20 cellular contexts compared by ENCODE assay signal in genomic region chr15:66876731-66877545, GRCh38.
DNase-seq lines count a peak whose midpoint lies in the region; ATAC-seq, FAIRE-seq and TF ChIP-seq lines count a peak whose summit lies in the region.
"Had no signal": no experiment of that assay in that cellular context is flagged by ENCODE, and none has a peak within 500 bp of the region (broad histone marks: within the 10 kb centered on the region; RNA-seq: fewer than 3 reads in every experiment).

No MANE protein-coding gene starts in this region.

- peak overlapping the region; percentile 84 for H3K4me2 ChIP-seq in DOHH2 (ENCODE audit: low read length)

- H3K27me3 Mint-ChIP-seq in endodermal cell (ENCODE audit: insufficient read depth), result no peaks in the 10 kb centered on the region
- H3K27me3 Mint-ChIP-seq in activated CD4-positive, alpha-beta memory T cell treated with anti-CD3 and anti-CD28 coated beads for 36 hours, result peaks cover 1% of the 10 kb centered on the region

- H3K4me3 Mint-ChIP-seq in endodermal cell, result no peak overlapping the region
- no peak overlapping the region for H3K4me3 Mint-ChIP-seq in activated CD4-positive, alpha-beta memory T cell treated with anti-CD3 and anti-CD28 coated beads for 36 hours
- H3K4me3 Mint-ChIP-seq: CD4-positive, alpha-beta memory T cell; effector memory CD8-positive, alpha-beta T cell; naive thymus-derived CD8-positive, alpha-beta T cell had no signal

- no peak for TF ChIP-seq CTCF in DOHH2 (IDR thresholded peaks at IDR 0.05; ENCODE audit: low read depth, low read length, poor library complexity, severe bottlenecking)
- TF ChIP-seq CTCF in endodermal cell (conservative IDR thresholded peaks at IDR 0.05), result no peak
- no peak for TF ChIP-seq CTCF in psoas muscle (IDR thresholded peaks at IDR 0.05)

- FAIRE-seq in HTR-8/SVneo (lab: Jason Lieb, UNC), result peak; percentile 65
- FAIRE-seq in GM19239 (lab: Jason Lieb, UNC), result no peak
- FAIRE-seq: GM18507, TTC549 had no signal

- POLR2A ChIA-PET in activated CD4-positive, alpha-beta memory T cell treated with anti-CD3 and anti-CD28 coated beads for 36 hours (lab: Charles Lee), result no interaction called here

- DNase-seq in HTR-8/SVneo (ENCODE audit: insufficient read length, low spot score), result no peak
- peak; percentile 39 for DNase-seq in endodermal cell
- DNase-seq in psoas muscle, result no peak
- DNase-seq in GM19239 (ENCODE audit: insufficient read length, low spot score), result no peak
- no peak for DNase-seq in superior temporal gyrus (ENCODE audit: extremely low spot score)
- DNase-seq in activated CD4-positive, alpha-beta memory T cell treated with anti-CD3 and anti-CD28 coated beads for 36 hours, result no peak
- DNase-seq: activated CD4-positive, alpha-beta T cell treated with anti-CD3 and anti-CD28 coated beads for 1 hour; CD4-positive, alpha-beta memory T cell; DMS153; effector memory CD8-positive, alpha-beta T cell; kidney glomerular epithelial cell; naive thymus-derived CD8-positive, alpha-beta T cell; NCI-H146; SHP77 treated with DMSO at 0.1 percent for 48 hours had no signal

- H3K9ac ChIP-seq in endodermal cell (ENCODE audit: extremely low read depth, low read length, poor library complexity, severe bottlenecking), result no peak overlapping the region

- no peaks in the 10 kb centered on the region for H3K36me3 Mint-ChIP-seq in endodermal cell (ENCODE audit: low read depth)
- no peaks in the 10 kb centered on the region for H3K36me3 Mint-ChIP-seq in activated CD4-positive, alpha-beta memory T cell treated with anti-CD3 and anti-CD28 coated beads for 36 hours
- H3K36me3 Mint-ChIP-seq: activated naive CD4-positive, alpha-beta T cell treated with anti-CD3 and anti-CD28 coated beads, Interleukin-2, amount 50 U/mL, for 72 hours; CD4-positive, alpha-beta memory T cell; naive thymus-derived CD8-positive, alpha-beta T cell had no signal

- H3K27ac ChIP-seq in DOHH2 (ENCODE audit: low read depth, low read length) (no peak overlapping the region), endodermal cell (ENCODE audit: low read depth, low read length) (no peak overlapping the region), psoas muscle (peak overlapping the region; percentile 50)

- H3K9me3 ChIP-seq in DOHH2 (ENCODE audit: control insufficient read depth, insufficient read depth, low read length) (no peaks in the 10 kb centered on the region), endodermal cell (ENCODE audit: control insufficient read depth, low read length) (no peaks in the 10 kb centered on the region), psoas muscle (no peaks in the 10 kb centered on the region)
- H3K9me3 ChIP-seq: HAP-1 had no signal

- peaks cover 8% of the 10 kb centered on the region for H3K4me1 Mint-ChIP-seq in endodermal cell
- H3K4me1 Mint-ChIP-seq in activated CD4-positive, alpha-beta memory T cell treated with anti-CD3 and anti-CD28 coated beads for 36 hours (ENCODE audit: low read depth), result peaks cover 5% of the 10 kb centered on the region
- H3K4me1 Mint-ChIP-seq: CD4-positive, alpha-beta memory T cell had no signal

- H3F3A ChIP-seq in DOHH2 (ENCODE audit: control insufficient read depth, insufficient read depth), result peaks cover 13% of the 10 kb centered on the region

- no peaks in the 10 kb centered on the region for H3K27me3 ChIP-seq in DOHH2 (ENCODE audit: control insufficient read depth, low read length)
- no peaks in the 10 kb centered on the region for H3K27me3 ChIP-seq in endodermal cell (ENCODE audit: control insufficient read depth, insufficient read depth, low read length, poor library complexity, severe bottlenecking)
- H3K27me3 ChIP-seq in psoas muscle (ENCODE audit: insufficient read depth in 3 of 3, low read length in 2 of 3), result no peaks in the 10 kb centered on the region

- WGBS in endodermal cell (ENCODE audit: insufficient coverage in 1 of 2, insufficient read length in 1 of 2), 2 experiments, result 91 to 97% methylated on average over 11 to 21 of the region's 21 CpGs
- WGBS in psoas muscle, 3 donors, result 79 to 87% (median 87%) methylated on average over 21 of the region's 21 CpGs

- intact Hi-C loops in psoas muscle (cut with DNase I), result no loop called here
- intact Hi-C loops in activated CD4-positive, alpha-beta memory T cell treated with anti-CD3 and anti-CD28 coated beads for 36 hours (cut with micrococcal nuclease), result no loop called here

- ATAC-seq in psoas muscle (no peak), HG03108 (IDR thresholded peaks at IDR 0.05; ENCODE audit: unreplicated experiment) (no peak)
- ATAC-seq: activated naive CD4-positive, alpha-beta T cell treated with anti-CD3 and anti-CD28 coated beads, Interleukin-2, amount 50 U/mL, for 72 hours; effector memory CD8-positive, alpha-beta T cell; naive thymus-derived CD8-positive, alpha-beta T cell had no signal

- no peaks in the 10 kb centered on the region for H3K79me2 ChIP-seq in DOHH2 (ENCODE audit: control insufficient read depth, low read length)

- H3K9me2 ChIP-seq in DOHH2 (replicated peaks; ENCODE audit: control insufficient read depth, low read length), result no peaks in the 10 kb centered on the region

- H3K9me3 Mint-ChIP-seq in endodermal cell, result no peaks in the 10 kb centered on the region
- H3K9me3 Mint-ChIP-seq in activated CD4-positive, alpha-beta memory T cell treated with anti-CD3 and anti-CD28 coated beads for 36 hours, result no peaks in the 10 kb centered on the region
- H3K9me3 Mint-ChIP-seq: activated naive CD4-positive, alpha-beta T cell treated with anti-CD3 and anti-CD28 coated beads, Interleukin-2, amount 50 U/mL, for 72 hours; CD4-positive, alpha-beta memory T cell; effector memory CD8-positive, alpha-beta T cell; naive thymus-derived CD8-positive, alpha-beta T cell had no signal

- no peaks in the 10 kb centered on the region for H3K36me3 ChIP-seq in DOHH2 (ENCODE audit: control insufficient read depth, low read length)
- no peaks in the 10 kb centered on the region for H3K36me3 ChIP-seq in endodermal cell (ENCODE audit: control insufficient read depth, insufficient read depth, low read length)
- no peaks in the 10 kb centered on the region for H3K36me3 ChIP-seq in psoas muscle (ENCODE audit: insufficient read depth in 1 of 2, low read depth in 1 of 2)
- H3K36me3 ChIP-seq: HAP-1 had no signal

- H4K20me1 ChIP-seq in DOHH2 (ENCODE audit: control insufficient read depth, insufficient read depth, low read depth, low read length), result no peaks in the 10 kb centered on the region

- H3K4me3 ChIP-seq in DOHH2 (ENCODE audit: low read length) (0 out of 2 replicates have a peak overlapping the region, but pooled peaks have one; percentile 47), endodermal cell (ENCODE audit: low read length) (no peak overlapping the region), psoas muscle (no peak overlapping the region)
- H3K4me3 ChIP-seq: HAP-1 had no signal

- H3K4me1 ChIP-seq in DOHH2 (ENCODE audit: control insufficient read depth, low read length) (peaks cover 89% of the 10 kb centered on the region), endodermal cell (ENCODE audit: control insufficient read depth, insufficient read depth, low read length) (no peaks in the 10 kb centered on the region), psoas muscle (peaks cover 19% of the 10 kb centered on the region)
- H3K4me1 ChIP-seq: HAP-1 had no signal

- CTCF ChIA-PET in activated CD4-positive, alpha-beta memory T cell treated with anti-CD3 and anti-CD28 coated beads for 36 hours (lab: Charles Lee), result no interaction called here

- H3K27ac Mint-ChIP-seq in endodermal cell, result no peak overlapping the region
- no peak overlapping the region for H3K27ac Mint-ChIP-seq in activated CD4-positive, alpha-beta memory T cell treated with anti-CD3 and anti-CD28 coated beads for 36 hours
- H3K27ac Mint-ChIP-seq: activated naive CD4-positive, alpha-beta T cell treated with anti-CD3 and anti-CD28 coated beads, Interleukin-2, amount 50 U/mL, for 72 hours; effector memory CD8-positive, alpha-beta T cell; naive thymus-derived CD8-positive, alpha-beta T cell had no signal
